37 cellular contexts compared by ENCODE assay signal in genomic region chr13:56015919-56016318, GRCh38.
"Had no signal": no experiment of that assay in that cellular context is flagged by ENCODE, and none has a peak within 500 bp of the region (broad histone marks: within the 10 kb centered on the region; RNA-seq: fewer than 3 reads in every experiment).

No MANE protein-coding gene starts in this region.

- H3K4me1 ChIP-seq: SJCRH30 had no signal

- H3K27me3 ChIP-seq: brain microvascular endothelial cell, MG63, SJCRH30 had no signal

- H3K9me3 ChIP-seq: MG63, SJCRH30 had no signal

- H3K27ac ChIP-seq: brain microvascular endothelial cell, SJCRH30, SK-N-MC, VCaP had no signal

- H3K36me3 ChIP-seq: brain microvascular endothelial cell, MG63, SJCRH30 had no signal

- ATAC-seq: activated CD8-positive, alpha-beta memory T cell treated with anti-CD3 and anti-CD28 coated beads, Interleukin-2, amount 10 ng/mL, durations not matched to agents 7 days and 5 days; activated T-cell treated with anti-CD3 and anti-CD28 coated beads, Interleukin-2, amount 50 U/mL, for 72 hours; activated T-helper 17 cell treated with anti-CD3 and anti-CD28 coated beads, Interleukin-2, amount 50 U/mL, for 72 hours; Panc1 had no signal

- H3K4me3 ChIP-seq: MG63, SJCRH30, SK-N-MC had no signal

- DNase-seq: activated B cell treated with CpG ODN at 0.5 μM for 24 hours; activated CD4-positive, alpha-beta memory T cell treated with anti-CD3 and anti-CD28 coated beads, Interleukin-2, amount 10 ng/mL, durations not matched to agents 7 days and 5 days; activated CD4-positive, alpha-beta T cell treated with anti-CD3 and anti-CD28 coated beads for 1 hour; activated CD4-positive, alpha-beta T cell treated with anti-CD3 and anti-CD28 coated beads for 48 hours; activated CD8-positive, alpha-beta memory T cell treated with anti-CD3 and anti-CD28 coated beads for 24 hours; activated CD8-positive, alpha-beta memory T cell treated with anti-CD3 and anti-CD28 coated beads, Interleukin-2, amount 10 ng/mL, durations not matched to agents 7 days and 5 days; activated CD8-positive, alpha-beta memory T cell treated with anti-CD3 and anti-CD28 coated beads, Interleukin-2, amount 50 U/mL, for 48 hours; activated effector memory CD4-positive, alpha-beta T cell treated with anti-CD3 and anti-CD28 coated beads, Interleukin-2, amount 50 U/mL, for 16 hours; activated naive CD4-positive, alpha-beta T cell; activated naive CD4-positive, alpha-beta T cell treated with anti-CD3 and anti-CD28 coated beads, Interleukin-2, amount 50 U/mL, for 16 hours; activated naive CD8-positive, alpha-beta T cell treated with anti-CD3 and anti-CD28 coated beads for 36 hours; activated T-cell treated with anti-CD3 and anti-CD28 coated beads, Interleukin-2, amount 50 U/mL, for 72 hours; amniotic stem cell; aorta; brain microvascular endothelial cell; central memory CD4-positive, alpha-beta T cell; Kasumi-1; MG63; NCI-H1048; NCI-H1105 treated with DMSO at 0.1 percent for 48 hours; NCI-H1436; NCI-H1694; NCI-H1930; NCI-H2081 treated with DMSO at 0.1 percent for 48 hours; NCI-H345; NCI-H524 treated with DMSO at 0.1 percent for 48 hours; NCI-H748 treated with DMSO at 0.1 percent for 48 hours; SHP77; SJCRH30; SW 1271; T-helper 1 cell; T-helper 2 cell; T-helper 9 cell had no signal
